In genomic region chr12:101743242-101743641, GRCh38 we compare ENCODE assay signal across 12 cellular contexts. TPM values are rescaled to one million over a fixed set of nuclear protein-coding genes. Genes with fewer than 3 reads are reported as not detected.
A peak's percentile ranks its signal among the peaks of the same experiment; 100 is the strongest.
DNase-seq lines count a peak whose midpoint lies in the region; ATAC-seq and TF ChIP-seq lines count a peak whose summit lies in the region.
"Had no signal": no experiment of that assay in that cellular context is flagged by ENCODE, and none has a peak within 500 bp of the region (broad histone marks: within the 10 kb centered on the region; RNA-seq: fewer than 3 reads in every experiment).

No MANE protein-coding gene starts in this region.

- H3K9me3 ChIP-seq in CD4-positive, alpha-beta memory T cell (ENCODE audit: control insufficient read depth in 1 of 2, low read length in 2 of 2), result no peaks in the 10 kb centered on the region
- H3K9me3 ChIP-seq in Peyer's patch, result no peaks in the 10 kb centered on the region
- no peaks in the 10 kb centered on the region for H3K9me3 ChIP-seq in HAP-1
- H3K9me3 ChIP-seq in left ventricle myocardium inferior (replicated peaks), result no peaks in the 10 kb centered on the region
- H3K9me3 ChIP-seq: right atrium auricular region had no signal

- CTCF ChIA-PET in CD4-positive, alpha-beta memory T cell (lab: Charles Lee; ENCODE audit: partially characterized antibody), result no interaction called here

- TF ChIP-seq CTCF in Peyer's patch (IDR thresholded peaks at IDR 0.05) (no peak), left ventricle myocardium inferior (IDR thresholded peaks at IDR 0.05; ENCODE audit: borderline replicate concordance) (no peak)

- no peak for DNase-seq in CD4-positive, alpha-beta memory T cell
- DNase-seq in Peyer's patch (no peak), HAP-1 (ENCODE audit: low spot score in 2 of 2) (no peak), left ventricle myocardium inferior (no peak), NCI-H82 treated with DMSO at 0.1 percent for 48 hours (lab: John Stamatoyannopoulos, UW; ENCODE audit: unreplicated experiment) (no peak)
- DNase-seq in natural killer cell treated with Interleukin-12 subunit alpha and Interleukin-12 subunit beta and Interleukin-15 and Interleukin-18, amount 100 ng/mL, for 72 hours (ENCODE audit: low spot score), result no peak
- DNase-seq: KG1, kidney, NCI-H1694 treated with DMSO at 0.1 percent for 48 hours had no signal

- no peaks in the 10 kb centered on the region for H3K4me1 ChIP-seq in CD4-positive, alpha-beta memory T cell (ENCODE audit: insufficient read depth, low read length)
- H3K4me1 ChIP-seq in Peyer's patch (no peaks in the 10 kb centered on the region), HAP-1 (no peaks in the 10 kb centered on the region), left ventricle myocardium inferior (peaks cover 4% of the 10 kb centered on the region)
- H3K4me1 ChIP-seq: right atrium auricular region had no signal

- no peak for TF ChIP-seq POLR2A in Peyer's patch (IDR thresholded peaks at IDR 0.05)

- no peak overlapping the region for H3K4me3 Mint-ChIP-seq in CD4-positive, alpha-beta memory T cell
- no peak overlapping the region for H3K4me3 Mint-ChIP-seq in natural killer cell treated with Interleukin-12 subunit alpha and Interleukin-12 subunit beta and Interleukin-15 and Interleukin-18, amount 100 ng/mL, for 72 hours

- intact Hi-C loops in CD4-positive, alpha-beta memory T cell (cut with micrococcal nuclease), result no loop called here
- intact Hi-C loops in left ventricle myocardium inferior (cut with micrococcal nuclease), result no loop called here

- H3K27ac Mint-ChIP-seq in CD4-positive, alpha-beta memory T cell, result peak overlapping the region in 6 of 7 donors; percentile 11 to 73 (median 28)
- peak overlapping the region; percentile 5 to 50 for H3K27ac Mint-ChIP-seq in natural killer cell treated with Interleukin-12 subunit alpha and Interleukin-12 subunit beta and Interleukin-15 and Interleukin-18, amount 100 ng/mL, for 72 hours

- no peaks in the 10 kb centered on the region for H3K9me3 Mint-ChIP-seq in CD4-positive, alpha-beta memory T cell
- H3K9me3 Mint-ChIP-seq in natural killer cell treated with Interleukin-12 subunit alpha and Interleukin-12 subunit beta and Interleukin-15 and Interleukin-18, amount 100 ng/mL, for 72 hours, result no peaks in the 10 kb centered on the region

- no peaks in the 10 kb centered on the region for H3K27me3 ChIP-seq in CD4-positive, alpha-beta memory T cell (ENCODE audit: insufficient read depth, low read length)
- H3K27me3 ChIP-seq in Peyer's patch (no peaks in the 10 kb centered on the region), HAP-1 (ENCODE audit: low read depth) (no peaks in the 10 kb centered on the region), left ventricle myocardium inferior (ENCODE audit: low read depth) (no peaks in the 10 kb centered on the region)
- H3K27me3 ChIP-seq: right atrium auricular region had no signal

- no peak overlapping the region for H3K4me3 ChIP-seq in CD4-positive, alpha-beta memory T cell (ENCODE audit: low read length in 2 of 2)
- H3K4me3 ChIP-seq in Peyer's patch (no peak overlapping the region), HAP-1 (no peak overlapping the region), left ventricle myocardium inferior (no peak overlapping the region)
- H3K4me3 ChIP-seq: right atrium auricular region, SK-N-MC had no signal

- H3K4me1 Mint-ChIP-seq in CD4-positive, alpha-beta memory T cell, result peaks cover 0 to 10% (median 5%) of the 10 kb centered on the region in 4 donors
- H3K4me1 Mint-ChIP-seq in natural killer cell treated with Interleukin-12 subunit alpha and Interleukin-12 subunit beta and Interleukin-15 and Interleukin-18, amount 100 ng/mL, for 72 hours (ENCODE audit: low read depth in 2 of 2), result peaks cover 17 to 18% of the 10 kb centered on the region in 2 donors

- H3K27ac ChIP-seq in CD4-positive, alpha-beta memory T cell (ENCODE audit: low read depth, low read length), result no peak overlapping the region
- H3K27ac ChIP-seq in Peyer's patch (peak overlapping the region in 3 of 4 donors; percentile 23 to 80 (median 73)), left ventricle myocardium inferior (replicated peaks) (no peak overlapping the region)
- H3K27ac ChIP-seq: right atrium auricular region, SK-N-MC had no signal

- peak; percentile 2 for ATAC-seq in GM19395 (IDR thresholded peaks at IDR 0.05; ENCODE audit: unreplicated experiment)
- no peak for ATAC-seq in natural killer cell treated with Interleukin-12 subunit alpha and Interleukin-12 subunit beta and Interleukin-15 and Interleukin-18, amount 100 ng/mL, for 72 hours

- H3K36me3 Mint-ChIP-seq in CD4-positive, alpha-beta memory T cell, result peaks cover 28 to 35% of the 10 kb centered on the region in 2 donors
- peaks cover 8% of the 10 kb centered on the region for H3K36me3 Mint-ChIP-seq in natural killer cell treated with Interleukin-12 subunit alpha and Interleukin-12 subunit beta and Interleukin-15 and Interleukin-18, amount 100 ng/mL, for 72 hours

- H3K36me3 ChIP-seq in CD4-positive, alpha-beta memory T cell (ENCODE audit: insufficient read depth, low read length), result peaks cover 7% of the 10 kb centered on the region
- H3K36me3 ChIP-seq in Peyer's patch (peaks cover 0 to 91% (median 2%) of the 10 kb centered on the region in 3 donors), HAP-1 (replicated peaks) (peaks cover 54% of the 10 kb centered on the region), left ventricle myocardium inferior (peaks cover 78% of the 10 kb centered on the region)

- POLR2A ChIA-PET in CD4-positive, alpha-beta memory T cell (lab: Charles Lee; ENCODE audit: partially characterized antibody), result no interaction called here

- in situ Hi-C loops in HAP-1 (cut with MboI; ENCODE audit: low sequenced_read_pairs), result no loop called here

- no peaks in the 10 kb centered on the region for H3K27me3 Mint-ChIP-seq in CD4-positive, alpha-beta memory T cell
- H3K27me3 Mint-ChIP-seq in natural killer cell treated with Interleukin-12 subunit alpha and Interleukin-12 subunit beta and Interleukin-15 and Interleukin-18, amount 100 ng/mL, for 72 hours, result no peaks in the 10 kb centered on the region

RNA-seq across cellular contexts. Expression of gene SYCP3, which starts 4.0 kb away (rescaled TPM):
- under 1 TPM; 0.23 to 0.28 TPM for total RNA-seq in CD4-positive, alpha-beta memory T cell
- under 1 TPM in 1 of 2 donors, not detected in 1; 0.15 TPM for polyA plus RNA-seq in CD4-positive, alpha-beta memory T cell
- total RNA-seq in Peyer's patch, result not detected
- total RNA-seq in natural killer cell treated with Interleukin-12 subunit alpha and Interleukin-12 subunit beta and Interleukin-15 and Interleukin-18, amount 100 ng/mL, for 72 hours, result 1 to 10 TPM; 2.4 to 2.9 TPM
- not detected for total RNA-seq in left ventricle myocardium inferior
- total RNA-seq: right atrium auricular region had no signal

RNA-seq across cellular contexts. Expression of gene CHPT1, which starts 45.8 kb away (rescaled TPM):
- 10 to 100 TPM; 17.7 to 19.1 TPM for total RNA-seq in CD4-positive, alpha-beta memory T cell
- 10 to 100 TPM; 12.6 to 24.3 TPM for polyA plus RNA-seq in CD4-positive, alpha-beta memory T cell
- total RNA-seq in Peyer's patch, result 100 to 1,000 TPM in 3 of 4 donors, 10 to 100 TPM in 1; 78.4 to 471 (median 359) TPM
- 10 to 100 TPM in 1 of 2 donors, 1 to 10 TPM in 1; 5.3 to 21.0 TPM for total RNA-seq in natural killer cell treated with Interleukin-12 subunit alpha and Interleukin-12 subunit beta and Interleukin-15 and Interleukin-18, amount 100 ng/mL, for 72 hours
- total RNA-seq in left ventricle myocardium inferior, result 132 TPM

Comparison
In these comparisons a context has a peak if more than half of its experiments do, and no peak if none do; other contexts are left out.
1. H3K27ac ChIP-seq: peak in Peyer's patch (3 of 4); none in CD4-positive, alpha-beta memory T cell (single experiment) and left ventricle myocardium inferior (single experiment).